Comparison of ENCODE assay signal across 18 cellular contexts in genomic region chr18:678482-679182, GRCh38. TPM values are rescaled to one million over a fixed set of nuclear protein-coding genes. Genes with fewer than 3 reads are reported as not detected.
DNase-seq lines count a peak whose midpoint lies in the region; ATAC-seq, FAIRE-seq and TF ChIP-seq lines count a peak whose summit lies in the region.
"Had no signal": no experiment of that assay in that cellular context is flagged by ENCODE, and none has a peak within 500 bp of the region (broad histone marks: within the 10 kb centered on the region; RNA-seq: fewer than 3 reads in every experiment).

No MANE protein-coding gene starts in this region.

- H4K91ac ChIP-seq in mesenchymal stem cell (ENCODE audit: low read length) = no peak overlapping the region

- H3K4me2 ChIP-seq in HepG2 (ENCODE audit: low read depth, low read length) (no peak overlapping the region), mesenchymal stem cell (ENCODE audit: low read length, poor library complexity, severe bottlenecking) (no peak overlapping the region)

- no peak for ATAC-seq in HepG2
- ATAC-seq in right lobe of liver = no peak
- ATAC-seq in WTC11 = no peak; the same call in 1 of the 2 replicates
- ATAC-seq in GM21717 (IDR thresholded peaks at IDR 0.05; ENCODE audit: unreplicated experiment) = no peak
- ATAC-seq in gastroesophageal sphincter = no peak
- ATAC-seq: CD8-positive, alpha-beta T cell had no signal

- DNase-seq in HepG2 (ENCODE audit: low spot score) (no peak), right lobe of liver (no peak), WTC11 (ENCODE audit: low spot score) (peak; percentile 28), urothelium cell line (ENCODE audit: low spot score) (no peak), mesenchymal stem cell (no peak)
- DNase-seq: ACHN; BE2C; CD8-positive, alpha-beta T cell; DMS 273 treated with DMSO at 0.1 percent for 48 hours; Karpas-422; NCI-H1417 treated with DMSO at 0.1 percent for 48 hours; NCI-H2029 treated with DMSO at 0.1 percent for 48 hours; NCI-H226; NCI-H526 treated with DMSO at 0.1 percent for 48 hours had no signal

- no peaks in the 10 kb centered on the region for H3K79me2 ChIP-seq in HepG2 (ENCODE audit: insufficient read depth, low read length)

- TF ChIP-seq POLR2A in HepG2 (IDR thresholded peaks at IDR 0.05; ENCODE audit: insufficient read depth in 1 of 2, low read depth in 2 of 2, low read length in 2 of 2) (0 out of 4 replicates have a peak, but pooled peaks of 1 of the 2 experiments have one; percentile 26), right lobe of liver (IDR thresholded peaks at IDR 0.05) (no peak), gastroesophageal sphincter (IDR thresholded peaks at IDR 0.05) (no peak)

- peaks cover 8% of the 10 kb centered on the region for H3K79me1 ChIP-seq in mesenchymal stem cell (replicated peaks; ENCODE audit: low read length, poor library complexity, severe bottlenecking)

- no peak overlapping the region for H3K23ac ChIP-seq in mesenchymal stem cell (ENCODE audit: low read length in 2 of 2)

- TF ChIP-seq CTCF in HepG2 (CRISPR knock-in tag; IDR thresholded peaks at IDR 0.05) = peak; percentile 35; the same call in 1 of the 2 replicates
- TF ChIP-seq CTCF in right lobe of liver (IDR thresholded peaks at IDR 0.05) = no peak
- no peak for TF ChIP-seq CTCF in WTC11 (IDR thresholded peaks at IDR 0.05)
- no peak for TF ChIP-seq CTCF in gastroesophageal sphincter (IDR thresholded peaks at IDR 0.05)

- H3K36me3 Mint-ChIP-seq in WTC11 = peaks cover 49% of the 10 kb centered on the region

- H3K27me3 Mint-ChIP-seq in WTC11 (ENCODE audit: low read depth) = no peaks in the 10 kb centered on the region

- no peak overlapping the region for H3K4me3 Mint-ChIP-seq in WTC11
- H3K4me3 Mint-ChIP-seq: CD8-positive, alpha-beta T cell had no signal

- H3K4me1 ChIP-seq in HepG2 (ENCODE audit: insufficient read depth, low read length) = peaks cover 16% of the 10 kb centered on the region
- H3K4me1 ChIP-seq in right lobe of liver = peaks cover 0 to 10% (median 3%) of the 10 kb centered on the region in 4 donors
- peaks cover 0 to 22% (median 0%) of the 10 kb centered on the region in 3 donors for H3K4me1 ChIP-seq in gastroesophageal sphincter
- H3K4me1 ChIP-seq in mesenchymal stem cell (ENCODE audit: control insufficient read depth, insufficient read depth, low read depth, low read length) = peaks cover 3% of the 10 kb centered on the region
- H3K4me1 ChIP-seq: BE2C had no signal

- H3K4me1 Mint-ChIP-seq in WTC11 = peaks cover 2% of the 10 kb centered on the region; the same call in 1 of the 2 replicates

- no peak overlapping the region for H2BK5ac ChIP-seq in mesenchymal stem cell (ENCODE audit: low read depth, low read length, poor library complexity, severe bottlenecking)

- no peak overlapping the region for H2BK120ac ChIP-seq in mesenchymal stem cell (ENCODE audit: low read depth, low read length)

- no peak overlapping the region for H3K4me3 ChIP-seq in HepG2 (replicated peaks in 1 of 3; ENCODE audit: insufficient read depth in 1 of 3, low read depth in 2 of 3, low read length in 3 of 3)
- H3K4me3 ChIP-seq in right lobe of liver = no peak overlapping the region
- H3K4me3 ChIP-seq in gastroesophageal sphincter = no peak overlapping the region
- H3K4me3 ChIP-seq in mesenchymal stem cell (ENCODE audit: insufficient read depth in 1 of 2, low read depth in 1 of 2, low read length in 2 of 2) = no peak overlapping the region

- H2BK12ac ChIP-seq in mesenchymal stem cell (ENCODE audit: low read length in 2 of 2) = no peak overlapping the region

- H4K8ac ChIP-seq in mesenchymal stem cell (ENCODE audit: low read length) = no peak overlapping the region

- no peak for TF ChIP-seq EP300 in HepG2 (IDR thresholded peaks at IDR 0.05; ENCODE audit: low read depth in 2 of 2, low read length in 2 of 2)
- no peak for TF ChIP-seq EP300 in HepG2 (CRISPR knock-in tag; IDR thresholded peaks at IDR 0.05; ENCODE audit: borderline replicate concordance)
- no peak for TF ChIP-seq EP300 in gastroesophageal sphincter (IDR thresholded peaks at IDR 0.05)

- WGBS in HepG2 (ENCODE audit: low lambda C conversion rate) = 96% methylated on average over 9 of the region's 15 CpGs
- 71% methylated on average over 8 of the region's 15 CpGs for WGBS in right lobe of liver (ENCODE audit: insufficient coverage, low coverage, low lambda C conversion rate, missing lambda C conversion rate)
- 83 to 90% methylated on average over 2 to 6 of the region's 15 CpGs for WGBS in gastroesophageal sphincter (ENCODE audit: low coverage in 1 of 2), 2 donors
- 93% methylated on average over 15 of the region's 15 CpGs for WGBS in mesenchymal stem cell

- H3K4ac ChIP-seq in mesenchymal stem cell (ENCODE audit: low read depth in 1 of 2, low read length in 2 of 2) = no peak overlapping the region

- peaks cover 31 to 73% of the 10 kb centered on the region in 2 experiments for H3K36me3 ChIP-seq in HepG2 (replicated peaks in 1 of 2; ENCODE audit: control insufficient read depth in 1 of 2, insufficient read depth in 2 of 2, low read length in 2 of 2)
- peaks cover 0 to 63% (median 25%) of the 10 kb centered on the region in 4 donors for H3K36me3 ChIP-seq in right lobe of liver
- H3K36me3 ChIP-seq in gastroesophageal sphincter = peaks cover 0 to 85% of the 10 kb centered on the region in 2 donors
- peaks cover 52 to 92% of the 10 kb centered on the region in 2 experiments for H3K36me3 ChIP-seq in mesenchymal stem cell (ENCODE audit: control insufficient read depth in 1 of 2, insufficient read depth in 2 of 2, low read depth in 1 of 2, low read length in 2 of 2)

- H3K27me3 ChIP-seq in HepG2 (ENCODE audit: control insufficient read depth in 1 of 2, insufficient read depth in 2 of 2, low read length in 2 of 2) (no peaks in the 10 kb centered on the region), right lobe of liver (no peaks in the 10 kb centered on the region), layer of hippocampus (ENCODE audit: control insufficient read depth, insufficient read depth, low read length) (no peaks in the 10 kb centered on the region), gastroesophageal sphincter (no peaks in the 10 kb centered on the region), mesenchymal stem cell (ENCODE audit: control insufficient read depth in 1 of 2, insufficient read depth in 1 of 2, low read length in 2 of 2) (no peaks in the 10 kb centered on the region)
- H3K27me3 ChIP-seq: BE2C had no signal

- H3K14ac ChIP-seq in mesenchymal stem cell (ENCODE audit: low read length in 2 of 2) = no peak overlapping the region

- POLR2A ChIA-PET in HepG2 (lab: Yijun Ruan, JAX) = no interaction called here
- POLR2A ChIA-PET in WTC11 (lab: Charles Lee) = interaction anchor here (1.2 kb wide), 1 partner anchor 21 kb away, joined by 3 read pairs; the partner anchor contains the start of gene TYMS

- TF ChIP-seq RAD21 in HepG2 (CRISPR knock-in tag; IDR thresholded peaks at IDR 0.05) = no peak

- no peak overlapping the region for H3K27ac Mint-ChIP-seq in WTC11
- H3K27ac Mint-ChIP-seq: CD8-positive, alpha-beta T cell had no signal

- no peaks in the 10 kb centered on the region for H3K9me3 ChIP-seq in HepG2 (ENCODE audit: low read length)
- H3K9me3 ChIP-seq in right lobe of liver = no peaks in the 10 kb centered on the region
- no peaks in the 10 kb centered on the region for H3K9me3 ChIP-seq in gastroesophageal sphincter
- H3K9me3 ChIP-seq in mesenchymal stem cell (ENCODE audit: control insufficient read depth, low read length) = no peaks in the 10 kb centered on the region
- H3K9me3 ChIP-seq: BE2C had no signal

- in situ Hi-C loops in HepG2 (cut with HindIII; ENCODE audit: extremely low pct_ligation_motif_present, low pct_unique_long_range_greater_than_20kb) = no loop called here

- H3K9ac ChIP-seq in HepG2 (ENCODE audit: insufficient read depth, low read depth, low read length) = no peak overlapping the region
- H3K9ac ChIP-seq in mesenchymal stem cell (ENCODE audit: low read length) = no peak overlapping the region

- peaks cover 8% of the 10 kb centered on the region; the same call in 1 of the 2 replicates for H4K20me1 ChIP-seq in HepG2 (ENCODE audit: insufficient read depth, low read length)

- CTCF ChIA-PET in HepG2 (lab: Yijun Ruan, JAX; ENCODE audit: low intra/inter-chr PET ratio, low total read pairs) = no interaction called here
- CTCF ChIA-PET in WTC11 (lab: Charles Lee) = interaction anchor here (1.1 to 2.7 kb wide), 5 partner anchors 13 to 161 kb away, joined by 3 to 8 read pairs (median 5); partner anchors contain the start of gene ENOSF1

- H3K18ac ChIP-seq in mesenchymal stem cell (ENCODE audit: low read depth in 1 of 2, low read length in 2 of 2) = no peak overlapping the region

- no TSS peak for BruUV-seq in HepG2 (replicated peaks; lab: Mats Ljungman, UMichigan)

- no peak overlapping the region for H2AK5ac ChIP-seq in mesenchymal stem cell (ENCODE audit: low read length, severe bottlenecking)

- no peak overlapping the region for H2BK15ac ChIP-seq in mesenchymal stem cell (ENCODE audit: low read depth, poor library complexity, severe bottlenecking)

- intact Hi-C loops in HepG2 (cut with micrococcal nuclease; ENCODE audit: unreplicated experiment) = no loop called here
- intact Hi-C loops in right lobe of liver (cut with DNase I) = no loop called here

- H2AFZ ChIP-seq in HepG2 (ENCODE audit: low read length) (no peak overlapping the region), mesenchymal stem cell (ENCODE audit: low read depth, low read length) (no peak overlapping the region)

- no peak overlapping the region for H3K27ac ChIP-seq in HepG2 (ENCODE audit: extremely low read length, insufficient read depth, low read length)
- no peak overlapping the region for H3K27ac ChIP-seq in right lobe of liver
- peak overlapping the region; percentile 49 for H3K27ac ChIP-seq in layer of hippocampus (ENCODE audit: low read depth, low read length)
- no peak overlapping the region for H3K27ac ChIP-seq in gastroesophageal sphincter
- no peak overlapping the region for H3K27ac ChIP-seq in mesenchymal stem cell (ENCODE audit: low read length, poor library complexity, severe bottlenecking)

- no peak for FAIRE-seq in HepG2 (lab: Jason Lieb, UNC)
- peak; percentile 50 for FAIRE-seq in urothelium cell line (lab: Jason Lieb, UNC)
- FAIRE-seq: H54 had no signal

- no peaks in the 10 kb centered on the region for H3K9me3 Mint-ChIP-seq in WTC11
- H3K9me3 Mint-ChIP-seq: CD8-positive, alpha-beta T cell had no signal

RNA-seq across cellular contexts. Expression of gene TYMS, which starts 21.2 kb away (rescaled TPM):
- total RNA-seq in HepG2 (2016; rRNA removed; fragmentation: Illumina TruSeq; extraction: Trizol) (80.1 and 186 TPM in 2 replicates), right lobe of liver (10 to 100 TPM in 1 of 6 experiments, 1 to 10 TPM in 5; 1.1 to 14.9 (median 4.2) TPM), WTC11 (2021) (83.2 to 86.4 TPM (median 86.3 TPM) in 3 replicates), gastroesophageal sphincter (1 to 10 TPM; 1.1 to 6.1 (median 3.6) TPM)
- 27.2 and 31.4 TPM in 2 replicates for total RNA-seq in HepG2 (2016; cell fraction: cytosol; rRNA removed; fragmentation: Illumina TruSeq; extraction: Trizol; ENCODE audit: low read depth)
- 77.9 and 183 TPM in 2 replicates for total RNA-seq in HepG2 (2016; cell fraction: insoluble cytoplasmic fraction; rRNA removed; fragmentation: Illumina TruSeq; extraction: Trizol)
- 91.3 and 92.9 TPM in 2 replicates for total RNA-seq in HepG2 (2016; cell fraction: membrane; rRNA removed; fragmentation: Illumina TruSeq; extraction: Trizol)
- 89.4 and 101 TPM in 2 replicates for total RNA-seq in HepG2 (2016; cell fraction: nucleus; rRNA removed; fragmentation: Illumina TruSeq; extraction: Trizol)
- polyA plus RNA-seq in HepG2 (2011; rRNA removed) = 84.9 and 106 TPM in 2 replicates
- polyA plus RNA-seq in HepG2 (2011; cell fraction: cytosol; rRNA removed) = 66.6 and 93.1 TPM in 2 replicates
- polyA plus RNA-seq in HepG2 (2011; cell fraction: nucleus; rRNA removed) = 30.9 and 37.2 TPM in 2 replicates
- 69.5 and 111 TPM in 2 replicates for polyA plus RNA-seq in HepG2 (2012)
- 61.0 and 61.1 TPM in 2 replicates for polyA plus RNA-seq in HepG2 (2016; cell fraction: cytosol; fragmentation: Illumina TruSeq; extraction: Trizol; ENCODE audit: low read depth)
- polyA plus RNA-seq in HepG2 (2016; cell fraction: insoluble cytoplasmic fraction; fragmentation: Illumina TruSeq; extraction: Trizol; ENCODE audit: low read depth) = 396 and 406 TPM in 2 replicates
- polyA plus RNA-seq in HepG2 (2016; cell fraction: membrane; fragmentation: Illumina TruSeq; extraction: Trizol; ENCODE audit: low read depth) = 107 and 113 TPM in 2 replicates
- polyA plus RNA-seq in HepG2 (2016; cell fraction: nucleus; fragmentation: Illumina TruSeq; extraction: Trizol; ENCODE audit: insufficient read depth, low read depth) = 245 and 246 TPM in 2 replicates
- 242 and 518 TPM in 2 replicates for polyA minus RNA-seq in HepG2 (2011; rRNA and poly(A)+ RNA removed; ENCODE audit: low replicate concordance)
- 59.7 and 82.7 TPM in 2 replicates for polyA minus RNA-seq in HepG2 (2011; cell fraction: cytosol; rRNA and poly(A)+ RNA removed)
- polyA minus RNA-seq in HepG2 (2011; cell fraction: nucleus; rRNA and poly(A)+ RNA removed) = 20.8 and 28.3 TPM in 2 replicates
- 22.3 TPM for polyA plus RNA-seq in mesenchymal stem cell (2013, experiment 1 of 2)
- 22.3 TPM for polyA plus RNA-seq in mesenchymal stem cell (2013, experiment 2 of 2)

RNA-seq across cellular contexts. Expression of gene ENOSF1, which starts 33.8 kb away (rescaled TPM):
- total RNA-seq in HepG2 (2016; rRNA removed; fragmentation: Illumina TruSeq; extraction: Trizol) (21.1 and 37.6 TPM in 2 replicates), right lobe of liver (10 to 100 TPM; 36.7 to 71.9 (median 58.5) TPM), WTC11 (2021) (44.1 to 52.9 TPM (median 44.6 TPM) in 3 replicates), gastroesophageal sphincter (10 to 100 TPM; 16.2 to 80.2 (median 37.1) TPM)
- 8.2 and 9.8 TPM in 2 replicates for total RNA-seq in HepG2 (2016; cell fraction: cytosol; rRNA removed; fragmentation: Illumina TruSeq; extraction: Trizol; ENCODE audit: low read depth)
- 25.4 and 34.5 TPM in 2 replicates for total RNA-seq in HepG2 (2016; cell fraction: insoluble cytoplasmic fraction; rRNA removed; fragmentation: Illumina TruSeq; extraction: Trizol)
- total RNA-seq in HepG2 (2016; cell fraction: membrane; rRNA removed; fragmentation: Illumina TruSeq; extraction: Trizol) = 8.9 and 9.6 TPM in 2 replicates
- 59.4 and 77.1 TPM in 2 replicates for total RNA-seq in HepG2 (2016; cell fraction: nucleus; rRNA removed; fragmentation: Illumina TruSeq; extraction: Trizol)
- 38.2 and 40.1 TPM in 2 replicates for polyA plus RNA-seq in HepG2 (2011; rRNA removed)
- 10.1 and 10.8 TPM in 2 replicates for polyA plus RNA-seq in HepG2 (2011; cell fraction: cytosol; rRNA removed)
- 182 and 188 TPM in 2 replicates for polyA plus RNA-seq in HepG2 (2011; cell fraction: nucleus; rRNA removed)
- polyA plus RNA-seq in HepG2 (2012) = 22.6 and 32.9 TPM in 2 replicates
- polyA plus RNA-seq in HepG2 (2016; cell fraction: cytosol; fragmentation: Illumina TruSeq; extraction: Trizol; ENCODE audit: low read depth) = 2.2 and 3.1 TPM in 2 replicates
- polyA plus RNA-seq in HepG2 (2016; cell fraction: insoluble cytoplasmic fraction; fragmentation: Illumina TruSeq; extraction: Trizol; ENCODE audit: low read depth) = 23.8 and 27.2 TPM in 2 replicates
- polyA plus RNA-seq in HepG2 (2016; cell fraction: membrane; fragmentation: Illumina TruSeq; extraction: Trizol; ENCODE audit: low read depth) = 6.1 and 7.0 TPM in 2 replicates
- polyA plus RNA-seq in HepG2 (2016; cell fraction: nucleus; fragmentation: Illumina TruSeq; extraction: Trizol; ENCODE audit: insufficient read depth, low read depth) = 131 and 139 TPM in 2 replicates
- 73.7 and 121 TPM in 2 replicates for polyA minus RNA-seq in HepG2 (2011; rRNA and poly(A)+ RNA removed; ENCODE audit: low replicate concordance)
- 8.3 and 11.0 TPM in 2 replicates for polyA minus RNA-seq in HepG2 (2011; cell fraction: cytosol; rRNA and poly(A)+ RNA removed)
- 137 and 147 TPM in 2 replicates for polyA minus RNA-seq in HepG2 (2011; cell fraction: nucleus; rRNA and poly(A)+ RNA removed)
- polyA plus RNA-seq in mesenchymal stem cell (2013, experiment 1 of 2) = 19.5 TPM
- 17.0 TPM for polyA plus RNA-seq in mesenchymal stem cell (2013, experiment 2 of 2)

Comparison
In these comparisons a context has a peak if more than half of its experiments do, and no peak if none do; other contexts are left out.
1. Of the 50 proteins assayed by ChIP-seq in both HepG2 and WTC11: peak only in HepG2: CTCF; only in WTC11: none; in both: none; in neither: 49.